In the genomic region with DNA sequence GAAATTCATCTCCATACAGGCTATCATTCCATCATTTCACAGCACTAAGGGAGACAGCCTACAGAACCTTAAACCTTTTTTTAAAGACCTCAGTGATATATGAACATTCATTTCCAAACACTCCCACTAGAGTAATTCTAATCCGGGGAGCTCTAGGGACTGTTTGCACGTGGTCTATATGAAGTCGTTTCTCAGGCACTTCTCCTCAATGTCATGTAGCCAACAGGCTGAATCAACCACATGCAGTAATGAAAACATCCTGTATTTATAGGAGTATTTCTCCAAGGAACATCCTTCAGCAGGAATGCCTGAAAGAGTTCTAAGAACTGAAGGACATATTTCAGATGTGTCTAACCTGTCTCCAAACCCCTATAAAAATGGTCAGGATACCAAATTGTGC, we compare ENCODE assay signal across 1 cellular context.
TF ChIP-seq lines count a peak whose summit lies in the region.

No MANE protein-coding gene starts in this region.

TF ChIP-seq in SK-N-SH treated with all-trans-retinoic acid at 6 μM for 48 hours, 23 proteins besides CTCF, POLR2A, EP300 and RAD21 (continued from another document):
- TF ChIP-seq OSR1 (CRISPR knock-in tag; IDR thresholded peaks at IDR 0.05) = no peak
- TF ChIP-seq ZNF70 (CRISPR knock-in tag; IDR thresholded peaks at IDR 0.05) = no peak
- TF ChIP-seq ARNTL (CRISPR knock-in tag; IDR thresholded peaks at IDR 0.05; ENCODE audit: borderline replicate concordance, low read depth) = no peak
- TF ChIP-seq, protein P1, sequence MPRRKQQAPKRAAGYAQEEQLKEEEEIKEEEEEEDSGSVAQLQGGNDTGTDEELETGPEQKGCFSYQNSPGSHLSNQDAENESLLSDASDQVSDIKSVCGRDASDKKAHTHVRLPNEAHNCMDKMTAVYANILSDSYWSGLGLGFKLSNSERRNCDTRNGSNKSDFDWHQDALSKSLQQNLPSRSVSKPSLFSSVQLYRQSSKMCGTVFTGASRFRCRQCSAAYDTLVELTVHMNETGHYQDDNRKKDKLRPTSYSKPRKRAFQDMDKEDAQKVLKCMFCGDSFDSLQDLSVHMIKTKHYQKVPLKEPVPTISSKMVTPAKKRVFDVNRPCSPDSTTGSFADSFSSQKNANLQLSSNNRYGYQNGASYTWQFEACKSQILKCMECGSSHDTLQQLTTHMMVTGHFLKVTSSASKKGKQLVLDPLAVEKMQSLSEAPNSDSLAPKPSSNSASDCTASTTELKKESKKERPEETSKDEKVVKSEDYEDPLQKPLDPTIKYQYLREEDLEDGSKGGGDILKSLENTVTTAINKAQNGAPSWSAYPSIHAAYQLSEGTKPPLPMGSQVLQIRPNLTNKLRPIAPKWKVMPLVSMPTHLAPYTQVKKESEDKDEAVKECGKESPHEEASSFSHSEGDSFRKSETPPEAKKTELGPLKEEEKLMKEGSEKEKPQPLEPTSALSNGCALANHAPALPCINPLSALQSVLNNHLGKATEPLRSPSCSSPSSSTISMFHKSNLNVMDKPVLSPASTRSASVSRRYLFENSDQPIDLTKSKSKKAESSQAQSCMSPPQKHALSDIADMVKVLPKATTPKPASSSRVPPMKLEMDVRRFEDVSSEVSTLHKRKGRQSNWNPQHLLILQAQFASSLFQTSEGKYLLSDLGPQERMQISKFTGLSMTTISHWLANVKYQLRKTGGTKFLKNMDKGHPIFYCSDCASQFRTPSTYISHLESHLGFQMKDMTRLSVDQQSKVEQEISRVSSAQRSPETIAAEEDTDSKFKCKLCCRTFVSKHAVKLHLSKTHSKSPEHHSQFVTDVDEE (CRISPR knock-in tag; IDR thresholded peaks at IDR 0.05) = no peak
